ENCODE assay signal across 10 cellular contexts in genomic region chr6:163983601-163984445, GRCh38.
DNase-seq lines count a peak whose midpoint lies in the region; ATAC-seq, FAIRE-seq and TF ChIP-seq lines count a peak whose summit lies in the region.
"Had no signal": no experiment of that assay in that cellular context is flagged by ENCODE, and none has a peak within 500 bp of the region (broad histone marks: within the 10 kb centered on the region; RNA-seq: fewer than 3 reads in every experiment).

No MANE protein-coding gene starts in this region.

- H3K4me3 Mint-ChIP-seq in astrocyte (ENCODE audit: unreplicated experiment): no peak overlapping the region

- peaks cover 27% of the 10 kb centered on the region for H3K4me1 ChIP-seq in astrocyte (ENCODE audit: insufficient read depth, low read length)
- peaks cover 10% of the 10 kb centered on the region for H3K4me1 ChIP-seq in mesodermal cell (ENCODE audit: control insufficient read depth, insufficient read depth, low read length, poor library complexity, severe bottlenecking)
- no peaks in the 10 kb centered on the region for H3K4me1 ChIP-seq in kidney (ENCODE audit: control insufficient read depth in 1 of 2, insufficient read depth in 1 of 2, low read depth in 1 of 2, low read length in 2 of 2)

- no peaks in the 10 kb centered on the region for H3K27me3 Mint-ChIP-seq in astrocyte (ENCODE audit: low read depth, unreplicated experiment)

- H3K27ac ChIP-seq in astrocyte (ENCODE audit: low read depth, low read length): no peak overlapping the region
- peak overlapping the region; percentile 23 for H3K27ac ChIP-seq in mesodermal cell (ENCODE audit: low read depth, low read length, severe bottlenecking)
- H3K27ac ChIP-seq in kidney (ENCODE audit: low read depth in 2 of 2, low read length in 2 of 2): no peak overlapping the region

- no peak overlapping the region for H3K4me3 ChIP-seq in GM12865 (ENCODE audit: low read depth, low read length)
- peak overlapping the region; percentile 32 for H3K4me3 ChIP-seq in astrocyte (ENCODE audit: insufficient read depth, low read depth, low read length)
- H3K4me3 ChIP-seq in mesodermal cell (ENCODE audit: extremely low read depth, insufficient read depth, low read length, poor library complexity, severe bottlenecking): no peak overlapping the region
- H3K4me3 ChIP-seq in kidney (ENCODE audit: low read length in 2 of 2): no peak overlapping the region

- DNase-seq in GM12865 (ENCODE audit: low read depth) (peak; percentile 11), astrocyte (ENCODE audit: low read depth) (peak; percentile 40), kidney (no peak), germinal center (ENCODE audit: low spot score) (no peak), KBM-7 (no peak), GM10266 (ENCODE audit: extremely low spot score) (no peak)
- DNase-seq: stimulated activated CD4-positive, alpha-beta T cell treated with anti-CD3 and anti-CD28 coated beads, Interleukin-1b, Interleukin-23, amount 100 ng/mL, for 48 hours had no signal

- H3K27ac Mint-ChIP-seq in astrocyte (ENCODE audit: unreplicated experiment): peak overlapping the region; percentile 94

- H3K9ac ChIP-seq in astrocyte (ENCODE audit: low read length) (peak overlapping the region; percentile 49), kidney (ENCODE audit: low read length in 2 of 2) (no peak overlapping the region)

- H2AFZ ChIP-seq in astrocyte (ENCODE audit: low read depth, low read length): peak overlapping the region; percentile 49

- H3K9me3 ChIP-seq in astrocyte (ENCODE audit: insufficient read depth, low read depth, low read length) (no peaks in the 10 kb centered on the region), mesodermal cell (ENCODE audit: control insufficient read depth, low read length) (no peaks in the 10 kb centered on the region), kidney (ENCODE audit: control insufficient read depth in 1 of 2, low read length in 2 of 2) (no peaks in the 10 kb centered on the region)

- H3K4me1 Mint-ChIP-seq in astrocyte (ENCODE audit: low read depth, unreplicated experiment): peaks cover 35% of the 10 kb centered on the region

- 84 to 85% methylated on average over 13 to 15 of the region's 16 CpGs for WGBS in mesodermal cell (ENCODE audit: insufficient coverage in 2 of 2), 2 experiments

- no peaks in the 10 kb centered on the region for H4K20me1 ChIP-seq in astrocyte (ENCODE audit: insufficient read depth, low read length)

- intact Hi-C loops in kidney (cut with DNase I): no loop called here

- H3K36me3 ChIP-seq in astrocyte (ENCODE audit: insufficient read depth, low read length) (no peaks in the 10 kb centered on the region), mesodermal cell (ENCODE audit: control insufficient read depth, insufficient read depth, low read length) (no peaks in the 10 kb centered on the region), kidney (ENCODE audit: control insufficient read depth in 1 of 2, insufficient read depth in 2 of 2, low read length in 2 of 2) (no peaks in the 10 kb centered on the region)

- peaks cover 3% of the 10 kb centered on the region for H3K9me3 Mint-ChIP-seq in astrocyte (ENCODE audit: unreplicated experiment)

- in situ Hi-C loops in KBM-7 (cut with MboI; ENCODE audit: low pct_unique_long_range_greater_than_20kb, low sequenced_read_pairs): no loop called here

- TF ChIP-seq CTCF in GM12865 (IDR thresholded peaks at IDR 0.05; ENCODE audit: insufficient read depth, low read depth, low read length, missing control alignments): no peak
- TF ChIP-seq CTCF in astrocyte (IDR thresholded peaks at IDR 0.05; ENCODE audit: insufficient read depth, low read depth, low read length): no peak
- TF ChIP-seq CTCF in kidney (IDR thresholded peaks at IDR 0.05; ENCODE audit: borderline replicate concordance, extremely low read depth, insufficient read depth): no peak
- TF ChIP-seq CTCF in GM10266 (IDR thresholded peaks at IDR 0.05; ENCODE audit: control insufficient read depth, insufficient read depth, low read depth, missing control alignments): no peak

- peak overlapping the region; percentile 77 for H3K4me2 ChIP-seq in astrocyte (ENCODE audit: low read length)

- no peaks in the 10 kb centered on the region for H3K79me2 ChIP-seq in astrocyte (ENCODE audit: insufficient read depth, low read length)

- peak; percentile 36 for ATAC-seq in GM21786 (IDR thresholded peaks at IDR 0.05; ENCODE audit: unreplicated experiment)
- ATAC-seq: esophagus mucosa had no signal

- H3K36me3 Mint-ChIP-seq in astrocyte (ENCODE audit: low read depth, unreplicated experiment): no peaks in the 10 kb centered on the region

- no peaks in the 10 kb centered on the region for H3K27me3 ChIP-seq in astrocyte (ENCODE audit: insufficient read depth, low read length)

- FAIRE-seq in astrocyte (lab: Jason Lieb, UNC) (no peak), kidney (lab: Jason Lieb, UNC) (no peak)

Comparison
In these comparisons a context has a peak if more than half of its experiments do, and no peak if none do; other contexts are left out.
1. DNase-seq: peak in GM12865 (single experiment) and astrocyte (single experiment); none in kidney (single experiment), germinal center (single experiment), KBM-7 (single experiment) and GM10266 (single experiment).